In genomic region chr20:17693534-17694001, GRCh38 we compare ENCODE assay signal across 24 cellular contexts. TPM values are rescaled to one million over a fixed set of nuclear protein-coding genes. Genes with fewer than 3 reads are reported as not detected.
DNase-seq lines count a peak whose midpoint lies in the region; ATAC-seq and TF ChIP-seq lines count a peak whose summit lies in the region.
"Had no signal": no experiment of that assay in that cellular context is flagged by ENCODE, and none has a peak within 500 bp of the region (broad histone marks: within the 10 kb centered on the region; RNA-seq: fewer than 3 reads in every experiment).

No MANE protein-coding gene starts in this region.

- H3K27ac ChIP-seq in stomach smooth muscle (ENCODE audit: low read length): no peak overlapping the region
- H3K27ac ChIP-seq: adrenal gland, C4-2B, epithelial cell of prostate, heart right ventricle, left ventricle myocardium inferior, stomach had no signal

- peak overlapping the region; percentile 26 to 76 (median 45) for H3K27ac Mint-ChIP-seq in brain
- H3K27ac Mint-ChIP-seq: natural killer cell had no signal

- no peaks in the 10 kb centered on the region for H3K27me3 ChIP-seq in stomach smooth muscle (ENCODE audit: control insufficient read depth in 1 of 2, insufficient read depth in 2 of 2, low read length in 2 of 2)
- H3K27me3 ChIP-seq: adrenal gland, MG63, stomach had no signal

- peaks cover 0 to 10% of the 10 kb centered on the region in 2 donors for H3K9me3 ChIP-seq in stomach smooth muscle (ENCODE audit: control insufficient read depth in 2 of 2, low read length in 2 of 2)
- H3K9me3 ChIP-seq: adrenal gland, MG63 had no signal

- H3K9ac ChIP-seq in stomach smooth muscle (ENCODE audit: low read length in 2 of 2): peak overlapping the region in 1 of 2 donors; percentile 13

- H3K36me3 Mint-ChIP-seq in brain: no peaks in the 10 kb centered on the region
- H3K36me3 Mint-ChIP-seq: natural killer cell had no signal

- peaks cover 11 to 35% (median 18%) of the 10 kb centered on the region in 5 experiments for H3K9me3 Mint-ChIP-seq in brain
- H3K9me3 Mint-ChIP-seq: activated T-cell treated with anti-CD3 and anti-CD28 coated beads, Interleukin-2, amount 50 U/mL, for 4 hours; natural killer cell had no signal

- H3K4me1 ChIP-seq in stomach smooth muscle (ENCODE audit: control insufficient read depth, insufficient read depth, low read length): peaks cover 23% of the 10 kb centered on the region
- H3K4me1 ChIP-seq: adrenal gland, heart right ventricle, left ventricle myocardium inferior had no signal

- H3K4me1 Mint-ChIP-seq in brain: peaks cover 6% of the 10 kb centered on the region
- H3K4me1 Mint-ChIP-seq: natural killer cell had no signal

- no peaks in the 10 kb centered on the region for H3K36me3 ChIP-seq in stomach smooth muscle (ENCODE audit: control insufficient read depth in 2 of 2, insufficient read depth in 2 of 2, low read length in 2 of 2)
- H3K36me3 ChIP-seq: adrenal gland, heart right ventricle, left ventricle myocardium inferior, MG63, stomach had no signal

- no peak for TF ChIP-seq CTCF in brain (conservative IDR thresholded peaks at IDR 0.05)

- DNase-seq in HPDE6-E6E7 (ENCODE audit: extremely low spot score): peak; percentile 48
- peak; percentile 25 for DNase-seq in iPS-NIHi7 (ENCODE audit: extremely low spot score)
- no peak for DNase-seq in GDM1 (lab: John Stamatoyannopoulos, UW)
- DNase-seq in C1 segment of cervical spinal cord (lab: John Stamatoyannopoulos, UW): no peak
- DNase-seq: ACHN; activated CD4-positive, alpha-beta T cell treated with anti-CD3 and anti-CD28 coated beads for 4 hours; activated naive CD4-positive, alpha-beta T cell; activated T-cell treated with anti-CD3 and anti-CD28 coated beads, Interleukin-2, amount 50 U/mL, for 4 hours; adrenal gland; Calu3; heart right ventricle; left ventricle myocardium inferior; MG63; natural killer cell; NCI-H2081; NCI-H82; stomach had no signal

- peaks cover 23% of the 10 kb centered on the region for H3K27me3 Mint-ChIP-seq in brain

- peak overlapping the region in 2 of 5 experiments; percentile 45 to 77 for H3K4me3 Mint-ChIP-seq in brain
- H3K4me3 Mint-ChIP-seq: activated T-cell treated with anti-CD3 and anti-CD28 coated beads, Interleukin-2, amount 50 U/mL, for 4 hours; natural killer cell had no signal

- ATAC-seq in HG03439 (IDR thresholded peaks at IDR 0.05; ENCODE audit: unreplicated experiment): no peak
- ATAC-seq: activated T-cell treated with anti-CD3 and anti-CD28 coated beads, Interleukin-2, amount 50 U/mL, for 4 hours; HCT116; heart right ventricle; natural killer cell had no signal

- peak overlapping the region; percentile 9 to 55 for H3K4me3 ChIP-seq in stomach smooth muscle (ENCODE audit: low read length in 2 of 2)
- H3K4me3 ChIP-seq: adrenal gland, heart right ventricle, left ventricle myocardium inferior, MG63, stomach had no signal

RNA-seq across cellular contexts. Expression of gene BANF2, which starts 6.2 kb away (rescaled TPM):
- not detected for polyA plus RNA-seq in brain (ENCODE audit: insufficient read depth, low read depth, low replicate concordance)
- polyA plus RNA-seq: adrenal gland, heart right ventricle, stomach, urinary bladder had no signal

RNA-seq across cellular contexts. Expression of gene RRBP1, which starts 11.5 kb away (rescaled TPM):
- 33.7 TPM for polyA plus RNA-seq in brain (ENCODE audit: insufficient read depth, low read depth, low replicate concordance)

Comparison
In these comparisons a context has a peak if more than half of its experiments do, and no peak if none do; other contexts are left out.
1. DNase-seq: peak in HPDE6-E6E7 (single experiment) and iPS-NIHi7 (single experiment); none in GDM1 (single experiment) and C1 segment of cervical spinal cord (0 of 14).